In the genomic region with DNA sequence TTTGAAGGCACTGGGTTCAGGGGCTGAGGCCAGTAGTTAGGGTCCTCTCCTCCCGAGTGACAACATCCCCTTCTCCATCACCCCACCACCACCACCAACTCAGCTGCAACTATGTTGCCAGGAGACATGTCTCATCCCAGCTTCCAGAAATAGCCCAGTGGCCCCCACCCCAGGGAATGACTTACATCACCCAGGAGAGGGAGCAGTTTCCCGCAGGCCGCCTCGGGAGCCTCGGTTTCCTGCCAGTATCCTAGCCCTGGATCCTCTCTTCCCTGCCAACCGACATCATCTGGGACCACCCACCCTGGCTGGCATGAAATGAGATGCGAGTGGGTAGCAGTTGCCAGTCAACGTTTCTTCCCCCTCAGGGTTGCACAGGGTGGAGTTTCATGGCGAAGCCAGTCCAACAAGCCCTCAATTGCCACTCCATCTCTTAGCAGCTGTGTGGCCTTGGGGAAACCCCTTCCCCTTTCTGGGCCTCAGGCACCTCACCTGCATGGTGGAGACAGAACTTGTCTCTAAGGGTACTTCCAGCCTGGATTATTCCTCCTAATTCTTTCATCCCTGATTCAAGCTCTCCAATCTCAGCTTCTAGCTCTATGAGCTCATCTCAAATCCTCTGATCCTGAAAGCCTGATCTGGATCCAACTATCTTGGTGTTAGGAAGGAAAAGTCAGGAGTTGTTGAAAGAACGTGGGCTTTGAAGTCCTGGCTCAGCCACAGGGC, we compare ENCODE assay signal across 7 cellular contexts. TPM values are rescaled to one million over a fixed set of nuclear protein-coding genes. Genes with fewer than 3 reads are reported as not detected.
DNase-seq lines count a peak whose midpoint lies in the region; ATAC-seq, FAIRE-seq and TF ChIP-seq lines count a peak whose summit lies in the region.

No MANE protein-coding gene starts in this region.

- TF ChIP-seq POLR2A in HepG2 (IDR thresholded peaks at IDR 0.05; ENCODE audit: insufficient read depth in 1 of 2, low read depth in 2 of 2, low read length in 2 of 2), result peak in 1 of 2 experiments; percentile 50; a peak in 1 of 4 replicates
- no peak for TF ChIP-seq POLR2A in suprapubic skin (IDR thresholded peaks at IDR 0.05)

- intact Hi-C loops in HepG2 (cut with micrococcal nuclease; ENCODE audit: unreplicated experiment), result no loop called here

- no peak overlapping the region for H3K4me3 Mint-ChIP-seq in central memory CD8-positive, alpha-beta T cell

- no peak overlapping the region for H2AFZ ChIP-seq in HepG2 (ENCODE audit: low read length)

- CTCF ChIA-PET in HepG2 (lab: Yijun Ruan, JAX; ENCODE audit: low intra/inter-chr PET ratio, low total read pairs), result interaction anchor here (0.9 to 4.3 kb wide), 4 partner anchors 31 to 50 kb away, joined by 3 to 34 read pairs (median 6); no protein-coding TSS in a partner anchor

- H3K9me3 ChIP-seq in HepG2 (ENCODE audit: low read length) (no peaks in the 10 kb centered on the region), suprapubic skin (no peaks in the 10 kb centered on the region)

- no peak overlapping the region for H3K4me2 ChIP-seq in HepG2 (ENCODE audit: low read depth, low read length)

- H3K4me1 ChIP-seq in HepG2 (ENCODE audit: insufficient read depth, low read length) (peaks cover 55% of the 10 kb centered on the region), suprapubic skin (peaks cover 84% of the 10 kb centered on the region)

- H3K4me1 Mint-ChIP-seq in central memory CD8-positive, alpha-beta T cell, result peaks cover 19% of the 10 kb centered on the region

- DNase-seq in GM03348 (ENCODE audit: low spot score), result peak; percentile 85
- DNase-seq in NCI-H69 (lab: John Stamatoyannopoulos, UW), result peak; percentile 76
- no peak for DNase-seq in central memory CD8-positive, alpha-beta T cell (ENCODE audit: low spot score in 2 of 2)
- DNase-seq in HepG2 (ENCODE audit: low spot score), result no peak
- DNase-seq in suprapubic skin (ENCODE audit: low spot score in 2 of 2), result peak; percentile 91 to 92

- H3K27me3 ChIP-seq in HepG2 (ENCODE audit: control insufficient read depth in 1 of 2, insufficient read depth in 2 of 2, low read length in 2 of 2) (no peaks in the 10 kb centered on the region; a peak in 1 of 5 replicates), suprapubic skin (no peaks in the 10 kb centered on the region)

- in situ Hi-C loops in HepG2 (cut with HindIII; ENCODE audit: extremely low pct_ligation_motif_present, low pct_unique_long_range_greater_than_20kb), result no loop called here

- peaks cover 7 to 26% of the 10 kb centered on the region in 2 experiments; a peak in 3 of 5 replicates for H3K36me3 ChIP-seq in HepG2 (replicated peaks in 1 of 2; ENCODE audit: control insufficient read depth in 1 of 2, insufficient read depth in 2 of 2, low read length in 2 of 2)
- H3K36me3 ChIP-seq in suprapubic skin, result peaks cover 16% of the 10 kb centered on the region

- H3K9ac ChIP-seq in HepG2 (ENCODE audit: insufficient read depth, low read depth, low read length), result no peak overlapping the region

- H3K4me3 ChIP-seq in HepG2 (replicated peaks in 1 of 3; ENCODE audit: insufficient read depth in 1 of 3, low read depth in 2 of 3, low read length in 3 of 3) (no peak overlapping the region), suprapubic skin (no peak overlapping the region)

- H3K27ac ChIP-seq in HepG2 (ENCODE audit: extremely low read length, insufficient read depth, low read length), result peak overlapping the region; percentile 28
- peak overlapping the region; percentile 7 for H3K27ac ChIP-seq in suprapubic skin

- TF ChIP-seq RAD21 in HepG2 (CRISPR knock-in tag; IDR thresholded peaks at IDR 0.05), result peak; percentile 71

- FAIRE-seq in HepG2 (lab: Jason Lieb, UNC), result no peak

- POLR2A ChIA-PET in HepG2 (lab: Yijun Ruan, JAX), result interaction anchor here (0.6 to 6.6 kb wide), 9 partner anchors 10 to 56 kb away, joined by 3 to 117 read pairs (median 3); a partner anchor contains a TSS

- peaks cover 21% of the 10 kb centered on the region for H3K79me2 ChIP-seq in HepG2 (ENCODE audit: insufficient read depth, low read length)

- TF ChIP-seq CTCF in HepG2 (CRISPR knock-in tag; IDR thresholded peaks at IDR 0.05) (peak; percentile 71), suprapubic skin (IDR thresholded peaks at IDR 0.05) (peak; percentile 53 to 74)

- H3K9me3 Mint-ChIP-seq in central memory CD8-positive, alpha-beta T cell, result no peaks in the 10 kb centered on the region

- H3K27me3 Mint-ChIP-seq in central memory CD8-positive, alpha-beta T cell, result no peaks in the 10 kb centered on the region

- peaks cover 30% of the 10 kb centered on the region for H4K20me1 ChIP-seq in HepG2 (ENCODE audit: insufficient read depth, low read length)

- peak overlapping the region; percentile 94 for H3K27ac Mint-ChIP-seq in central memory CD8-positive, alpha-beta T cell (ENCODE audit: low read depth)

- no peak for ATAC-seq in central memory CD8-positive, alpha-beta T cell (replicated peaks; ENCODE audit: extremely low read depth, poor library complexity, severe bottlenecking)
- ATAC-seq in HepG2 (no peak), GM19397 (IDR thresholded peaks at IDR 0.05; ENCODE audit: unreplicated experiment) (no peak), GM18907 (IDR thresholded peaks at IDR 0.05; ENCODE audit: unreplicated experiment) (no peak)

- BruUV-seq in HepG2 (replicated peaks; lab: Mats Ljungman, UMichigan), result no TSS peak

- H3K36me3 Mint-ChIP-seq in central memory CD8-positive, alpha-beta T cell (ENCODE audit: insufficient read depth), result peaks cover 38% of the 10 kb centered on the region

- WGBS in HepG2 (ENCODE audit: low lambda C conversion rate), result 56% methylated on average over 8 of the region's 10 CpGs
- 8% methylated on average over 10 of the region's 10 CpGs for WGBS in suprapubic skin

- no peak for TF ChIP-seq EP300 in HepG2 (IDR thresholded peaks at IDR 0.05; ENCODE audit: low read depth in 2 of 2, low read length in 2 of 2)
- no peak for TF ChIP-seq EP300 in HepG2 (CRISPR knock-in tag; IDR thresholded peaks at IDR 0.05; ENCODE audit: borderline replicate concordance)
- no peak for TF ChIP-seq EP300 in suprapubic skin (IDR thresholded peaks at IDR 0.05)

RNA-seq across cellular contexts. Expression of a gene that starts 3.9 kb away (rescaled TPM):
- 14.8 and 16.9 TPM in 2 replicates for total RNA-seq in HepG2 (2016; rRNA removed; fragmentation: Illumina TruSeq; extraction: Trizol)
- 16.1 and 22.9 TPM in 2 replicates for total RNA-seq in HepG2 (2016; cell fraction: cytosol; rRNA removed; fragmentation: Illumina TruSeq; extraction: Trizol; ENCODE audit: low read depth)
- total RNA-seq in HepG2 (2016; cell fraction: insoluble cytoplasmic fraction; rRNA removed; fragmentation: Illumina TruSeq; extraction: Trizol), result 11.4 and 17.4 TPM in 2 replicates
- total RNA-seq in HepG2 (2016; cell fraction: membrane; rRNA removed; fragmentation: Illumina TruSeq; extraction: Trizol), result 31.4 and 34.4 TPM in 2 replicates
- 9.7 and 11.2 TPM in 2 replicates for total RNA-seq in HepG2 (2016; cell fraction: nucleus; rRNA removed; fragmentation: Illumina TruSeq; extraction: Trizol)
- 52.5 and 56.5 TPM in 2 replicates for polyA plus RNA-seq in HepG2 (2011; rRNA removed)
- polyA plus RNA-seq in HepG2 (2011; cell fraction: cytosol; rRNA removed), result 33.8 and 36.7 TPM in 2 replicates
- polyA plus RNA-seq in HepG2 (2011; cell fraction: nucleus; rRNA removed), result 33.5 and 34.5 TPM in 2 replicates
- polyA plus RNA-seq in HepG2 (2012), result 25.2 and 25.7 TPM in 2 replicates
- 41.6 and 46.1 TPM in 2 replicates for polyA plus RNA-seq in HepG2 (2016; cell fraction: cytosol; fragmentation: Illumina TruSeq; extraction: Trizol; ENCODE audit: low read depth)
- 45.9 and 55.0 TPM in 2 replicates for polyA plus RNA-seq in HepG2 (2016; cell fraction: insoluble cytoplasmic fraction; fragmentation: Illumina TruSeq; extraction: Trizol; ENCODE audit: low read depth)
- 67.9 and 73.5 TPM in 2 replicates for polyA plus RNA-seq in HepG2 (2016; cell fraction: membrane; fragmentation: Illumina TruSeq; extraction: Trizol; ENCODE audit: low read depth)
- 44.2 and 47.7 TPM in 2 replicates for polyA plus RNA-seq in HepG2 (2016; cell fraction: nucleus; fragmentation: Illumina TruSeq; extraction: Trizol; ENCODE audit: insufficient read depth, low read depth)
- 34.3 and 51.6 TPM in 2 replicates for polyA minus RNA-seq in HepG2 (2011; rRNA and poly(A)+ RNA removed; ENCODE audit: low replicate concordance)
- 9.1 and 14.1 TPM in 2 replicates for polyA minus RNA-seq in HepG2 (2011; cell fraction: cytosol; rRNA and poly(A)+ RNA removed)
- 5.2 and 6.8 TPM in 2 replicates for polyA minus RNA-seq in HepG2 (2011; cell fraction: nucleus; rRNA and poly(A)+ RNA removed)
- 10 to 100 TPM; 24.0 to 37.3 (median 28.3) TPM for total RNA-seq in suprapubic skin

RNA-seq across cellular contexts. Expression of a gene that starts 8.6 kb away (rescaled TPM):
- total RNA-seq in HepG2 (2016; rRNA removed; fragmentation: Illumina TruSeq; extraction: Trizol) (43.2 and 67.1 TPM in 2 replicates), suprapubic skin (10 to 100 TPM; 36.8 to 49.5 (median 45.8) TPM)
- total RNA-seq in HepG2 (2016; cell fraction: cytosol; rRNA removed; fragmentation: Illumina TruSeq; extraction: Trizol; ENCODE audit: low read depth), result 54.9 and 66.8 TPM in 2 replicates
- 35.3 and 68.2 TPM in 2 replicates for total RNA-seq in HepG2 (2016; cell fraction: insoluble cytoplasmic fraction; rRNA removed; fragmentation: Illumina TruSeq; extraction: Trizol)
- total RNA-seq in HepG2 (2016; cell fraction: membrane; rRNA removed; fragmentation: Illumina TruSeq; extraction: Trizol), result 104 and 115 TPM in 2 replicates
- total RNA-seq in HepG2 (2016; cell fraction: nucleus; rRNA removed; fragmentation: Illumina TruSeq; extraction: Trizol), result 31.2 and 38.3 TPM in 2 replicates
- 62.5 and 69.9 TPM in 2 replicates for polyA plus RNA-seq in HepG2 (2011; rRNA removed)
- polyA plus RNA-seq in HepG2 (2011; cell fraction: cytosol; rRNA removed), result 36.9 and 45.9 TPM in 2 replicates
- polyA plus RNA-seq in HepG2 (2011; cell fraction: nucleus; rRNA removed), result 109 and 170 TPM in 2 replicates
- polyA plus RNA-seq in HepG2 (2012), result 38.4 and 44.3 TPM in 2 replicates
- polyA plus RNA-seq in HepG2 (2016; cell fraction: cytosol; fragmentation: Illumina TruSeq; extraction: Trizol; ENCODE audit: low read depth), result 30.4 TPM in 2 replicates
- polyA plus RNA-seq in HepG2 (2016; cell fraction: insoluble cytoplasmic fraction; fragmentation: Illumina TruSeq; extraction: Trizol; ENCODE audit: low read depth), result 56.4 and 79.4 TPM in 2 replicates
- polyA plus RNA-seq in HepG2 (2016; cell fraction: membrane; fragmentation: Illumina TruSeq; extraction: Trizol; ENCODE audit: low read depth), result 55.2 and 69.1 TPM in 2 replicates
- polyA plus RNA-seq in HepG2 (2016; cell fraction: nucleus; fragmentation: Illumina TruSeq; extraction: Trizol; ENCODE audit: insufficient read depth, low read depth), result 77.4 and 89.7 TPM in 2 replicates
- 39.2 and 85.5 TPM in 2 replicates for polyA minus RNA-seq in HepG2 (2011; rRNA and poly(A)+ RNA removed; ENCODE audit: low replicate concordance)
- 38.3 and 50.2 TPM in 2 replicates for polyA minus RNA-seq in HepG2 (2011; cell fraction: cytosol; rRNA and poly(A)+ RNA removed)
- 40.9 and 56.5 TPM in 2 replicates for polyA minus RNA-seq in HepG2 (2011; cell fraction: nucleus; rRNA and poly(A)+ RNA removed)

RNA-seq across cellular contexts. Expression of a gene that starts 22.7 kb away (rescaled TPM):
- 5.4 and 8.0 TPM in 2 replicates for total RNA-seq in HepG2 (2016; rRNA removed; fragmentation: Illumina TruSeq; extraction: Trizol)
- 1.5 and 1.8 TPM in 2 replicates for total RNA-seq in HepG2 (2016; cell fraction: cytosol; rRNA removed; fragmentation: Illumina TruSeq; extraction: Trizol; ENCODE audit: low read depth)
- 5.2 and 7.8 TPM in 2 replicates for total RNA-seq in HepG2 (2016; cell fraction: insoluble cytoplasmic fraction; rRNA removed; fragmentation: Illumina TruSeq; extraction: Trizol)
- 4.6 and 4.9 TPM in 2 replicates for total RNA-seq in HepG2 (2016; cell fraction: membrane; rRNA removed; fragmentation: Illumina TruSeq; extraction: Trizol)
- 10.4 and 12.3 TPM in 2 replicates for total RNA-seq in HepG2 (2016; cell fraction: nucleus; rRNA removed; fragmentation: Illumina TruSeq; extraction: Trizol)
- 5.9 and 8.3 TPM in 2 replicates for polyA plus RNA-seq in HepG2 (2011; rRNA removed)
- polyA plus RNA-seq in HepG2 (2011; cell fraction: cytosol; rRNA removed), result 3.3 and 5.6 TPM in 2 replicates
- polyA plus RNA-seq in HepG2 (2011; cell fraction: nucleus; rRNA removed), result 60.6 and 75.8 TPM in 2 replicates
- 17.6 and 25.1 TPM in 2 replicates for polyA plus RNA-seq in HepG2 (2012)
- 1.7 and 1.9 TPM in 2 replicates for polyA plus RNA-seq in HepG2 (2016; cell fraction: cytosol; fragmentation: Illumina TruSeq; extraction: Trizol; ENCODE audit: low read depth)
- polyA plus RNA-seq in HepG2 (2016; cell fraction: insoluble cytoplasmic fraction; fragmentation: Illumina TruSeq; extraction: Trizol; ENCODE audit: low read depth), result 10.1 and 16.9 TPM in 2 replicates
- 5.7 and 6.0 TPM in 2 replicates for polyA plus RNA-seq in HepG2 (2016; cell fraction: membrane; fragmentation: Illumina TruSeq; extraction: Trizol; ENCODE audit: low read depth)
- polyA plus RNA-seq in HepG2 (2016; cell fraction: nucleus; fragmentation: Illumina TruSeq; extraction: Trizol; ENCODE audit: insufficient read depth, low read depth), result 61.0 and 65.4 TPM in 2 replicates
- 3.6 and 7.9 TPM in 2 replicates for polyA minus RNA-seq in HepG2 (2011; rRNA and poly(A)+ RNA removed; ENCODE audit: low replicate concordance)
- 9.1 and 10.8 TPM in 2 replicates for polyA minus RNA-seq in HepG2 (2011; cell fraction: cytosol; rRNA and poly(A)+ RNA removed)
- polyA minus RNA-seq in HepG2 (2011; cell fraction: nucleus; rRNA and poly(A)+ RNA removed), result 14.7 and 15.5 TPM in 2 replicates
- 10 to 100 TPM; 57.5 to 91.6 (median 81.9) TPM for total RNA-seq in suprapubic skin

RNA-seq across cellular contexts. Expression of a gene that starts 26.2 kb away (rescaled TPM):
- 8.4 and 8.5 TPM in 2 replicates for total RNA-seq in HepG2 (2016; rRNA removed; fragmentation: Illumina TruSeq; extraction: Trizol)
- 3.2 and 4.1 TPM in 2 replicates for total RNA-seq in HepG2 (2016; cell fraction: cytosol; rRNA removed; fragmentation: Illumina TruSeq; extraction: Trizol; ENCODE audit: low read depth)
- total RNA-seq in HepG2 (2016; cell fraction: insoluble cytoplasmic fraction; rRNA removed; fragmentation: Illumina TruSeq; extraction: Trizol), result 7.8 and 8.2 TPM in 2 replicates
- 7.8 and 8.0 TPM in 2 replicates for total RNA-seq in HepG2 (2016; cell fraction: membrane; rRNA removed; fragmentation: Illumina TruSeq; extraction: Trizol)
- total RNA-seq in HepG2 (2016; cell fraction: nucleus; rRNA removed; fragmentation: Illumina TruSeq; extraction: Trizol), result 5.4 and 6.6 TPM in 2 replicates
- 3.3 and 4.3 TPM in 2 replicates for polyA plus RNA-seq in HepG2 (2011; rRNA removed)
- 1.6 and 1.7 TPM in 2 replicates for polyA plus RNA-seq in HepG2 (2011; cell fraction: cytosol; rRNA removed)
- 6.8 and 7.0 TPM in 2 replicates for polyA plus RNA-seq in HepG2 (2011; cell fraction: nucleus; rRNA removed)
- polyA plus RNA-seq in HepG2 (2012), result 4.9 and 5.8 TPM in 2 replicates
- 0.61 and 0.84 TPM in 2 replicates for polyA plus RNA-seq in HepG2 (2016; cell fraction: cytosol; fragmentation: Illumina TruSeq; extraction: Trizol; ENCODE audit: low read depth)
- polyA plus RNA-seq in HepG2 (2016; cell fraction: insoluble cytoplasmic fraction; fragmentation: Illumina TruSeq; extraction: Trizol; ENCODE audit: low read depth), result 3.0 and 6.6 TPM in 2 replicates
- 1.2 and 1.8 TPM in 2 replicates for polyA plus RNA-seq in HepG2 (2016; cell fraction: membrane; fragmentation: Illumina TruSeq; extraction: Trizol; ENCODE audit: low read depth)
- 4.9 and 6.7 TPM in 2 replicates for polyA plus RNA-seq in HepG2 (2016; cell fraction: nucleus; fragmentation: Illumina TruSeq; extraction: Trizol; ENCODE audit: insufficient read depth, low read depth)
- 12.7 and 19.4 TPM in 2 replicates for polyA minus RNA-seq in HepG2 (2011; rRNA and poly(A)+ RNA removed; ENCODE audit: low replicate concordance)
- polyA minus RNA-seq in HepG2 (2011; cell fraction: cytosol; rRNA and poly(A)+ RNA removed), result 2.9 and 4.0 TPM in 2 replicates
- 8.8 and 9.3 TPM in 2 replicates for polyA minus RNA-seq in HepG2 (2011; cell fraction: nucleus; rRNA and poly(A)+ RNA removed)
- total RNA-seq in suprapubic skin, result 10 to 100 TPM in 2 of 4 donors, 1 to 10 TPM in 2; 4.2 to 12.9 (median 8.9) TPM

RNA-seq across cellular contexts. Expression of a gene that starts 28.8 kb away (rescaled TPM):
- 14.7 and 19.2 TPM in 2 replicates for total RNA-seq in HepG2 (2016; rRNA removed; fragmentation: Illumina TruSeq; extraction: Trizol)
- total RNA-seq in HepG2 (2016; cell fraction: cytosol; rRNA removed; fragmentation: Illumina TruSeq; extraction: Trizol; ENCODE audit: low read depth), result 9.6 and 10.0 TPM in 2 replicates
- 16.1 and 18.5 TPM in 2 replicates for total RNA-seq in HepG2 (2016; cell fraction: insoluble cytoplasmic fraction; rRNA removed; fragmentation: Illumina TruSeq; extraction: Trizol)
- 27.2 and 29.6 TPM in 2 replicates for total RNA-seq in HepG2 (2016; cell fraction: membrane; rRNA removed; fragmentation: Illumina TruSeq; extraction: Trizol)
- 6.8 and 8.3 TPM in 2 replicates for total RNA-seq in HepG2 (2016; cell fraction: nucleus; rRNA removed; fragmentation: Illumina TruSeq; extraction: Trizol)
- 24.7 and 26.1 TPM in 2 replicates for polyA plus RNA-seq in HepG2 (2011; rRNA removed)
- polyA plus RNA-seq in HepG2 (2011; cell fraction: cytosol; rRNA removed), result 25.5 and 32.8 TPM in 2 replicates
- polyA plus RNA-seq in HepG2 (2011; cell fraction: nucleus; rRNA removed), result 26.7 and 26.8 TPM in 2 replicates
- polyA plus RNA-seq in HepG2 (2012), result 11.1 and 19.5 TPM in 2 replicates
- 10.7 and 11.1 TPM in 2 replicates for polyA plus RNA-seq in HepG2 (2016; cell fraction: cytosol; fragmentation: Illumina TruSeq; extraction: Trizol; ENCODE audit: low read depth)
- polyA plus RNA-seq in HepG2 (2016; cell fraction: insoluble cytoplasmic fraction; fragmentation: Illumina TruSeq; extraction: Trizol; ENCODE audit: low read depth), result 19.2 and 19.5 TPM in 2 replicates
- polyA plus RNA-seq in HepG2 (2016; cell fraction: membrane; fragmentation: Illumina TruSeq; extraction: Trizol; ENCODE audit: low read depth), result 23.2 and 25.7 TPM in 2 replicates
- 16.9 and 21.4 TPM in 2 replicates for polyA plus RNA-seq in HepG2 (2016; cell fraction: nucleus; fragmentation: Illumina TruSeq; extraction: Trizol; ENCODE audit: insufficient read depth, low read depth)
- 15.6 and 26.0 TPM in 2 replicates for polyA minus RNA-seq in HepG2 (2011; rRNA and poly(A)+ RNA removed; ENCODE audit: low replicate concordance)
- polyA minus RNA-seq in HepG2 (2011; cell fraction: cytosol; rRNA and poly(A)+ RNA removed), result 6.8 and 8.3 TPM in 2 replicates
- polyA minus RNA-seq in HepG2 (2011; cell fraction: nucleus; rRNA and poly(A)+ RNA removed), result 5.0 and 7.2 TPM in 2 replicates
- total RNA-seq in suprapubic skin, result 10 to 100 TPM; 51.3 to 78.9 (median 65.6) TPM

Comparison
In these comparisons a context has a peak if more than half of its experiments do, and no peak if none do; other contexts are left out.
1. DNase-seq: peak in GM03348 (single experiment), NCI-H69 (single experiment) and suprapubic skin (2 of 2); none in central memory CD8-positive, alpha-beta T cell (0 of 2) and HepG2 (single experiment).